ENCODE assay signal across 35 cellular contexts in the genomic region with DNA sequence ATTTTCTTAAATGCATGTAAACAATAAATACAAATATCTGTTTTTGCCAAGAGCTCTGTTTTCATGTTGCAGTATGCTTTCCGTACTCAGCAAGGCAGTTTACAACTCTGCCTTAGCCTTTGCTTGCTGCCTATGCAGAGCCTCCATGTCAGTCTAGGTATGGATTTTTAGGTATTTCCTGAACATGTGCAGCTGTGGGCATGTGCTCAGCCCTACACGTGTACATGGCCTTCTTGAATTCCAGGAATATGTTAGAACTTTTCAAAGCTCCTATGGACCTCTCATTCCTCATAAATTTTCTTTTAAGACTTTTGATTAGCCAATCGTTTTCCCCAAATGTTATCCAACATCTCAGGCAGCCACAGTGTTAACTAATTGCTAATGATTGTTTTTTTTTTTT.
"Had no signal": no experiment of that assay in that cellular context is flagged by ENCODE, and none has a peak within 500 bp of the region (broad histone marks: within the 10 kb centered on the region; RNA-seq: fewer than 3 reads in every experiment).

No MANE protein-coding gene starts in this region.

- H3K9me3 ChIP-seq: MG63 had no signal

- H3K27me3 ChIP-seq: MG63 had no signal

- H3K4me3 ChIP-seq: MG63 had no signal

- DNase-seq: Karpas-422, Kasumi-1, MG63, MM.1S, MV-4-11, NCI-H1048, NCI-H1092, NCI-H1092 treated with DMSO at 0.1 percent for 48 hours, NCI-H1105, NCI-H1105 treated with DMSO at 0.1 percent for 48 hours, NCI-H1417, NCI-H1417 treated with DMSO at 0.1 percent for 48 hours, NCI-H1436, NCI-H1436 treated with DMSO at 0.1 percent for 48 hours, NCI-H146, NCI-H1694, NCI-H1694 treated with DMSO at 0.1 percent for 48 hours, NCI-H187, NCI-H187 treated with DMSO at 0.1 percent for 48 hours, NCI-H1930, NCI-H2029, NCI-H2029 treated with DMSO at 0.1 percent for 48 hours, NCI-H2081, NCI-H2081 treated with DMSO at 0.1 percent for 48 hours, NCI-H2107, NCI-H2171, NCI-H2171 treated with DMSO at 0.1 percent for 48 hours, NCI-H2227 treated with DMSO at 0.1 percent for 48 hours, NCI-H226, NCI-H345, NCI-H446, NCI-H446 treated with DMSO at 0.1 percent for 48 hours, NCI-H510A, NCI-H510A treated with DMSO at 0.1 percent for 48 hours, NCI-H524 had no signal

- H3K36me3 ChIP-seq: MG63 had no signal
